ENCODE assay signal across 10 cellular contexts in the genomic region with DNA sequence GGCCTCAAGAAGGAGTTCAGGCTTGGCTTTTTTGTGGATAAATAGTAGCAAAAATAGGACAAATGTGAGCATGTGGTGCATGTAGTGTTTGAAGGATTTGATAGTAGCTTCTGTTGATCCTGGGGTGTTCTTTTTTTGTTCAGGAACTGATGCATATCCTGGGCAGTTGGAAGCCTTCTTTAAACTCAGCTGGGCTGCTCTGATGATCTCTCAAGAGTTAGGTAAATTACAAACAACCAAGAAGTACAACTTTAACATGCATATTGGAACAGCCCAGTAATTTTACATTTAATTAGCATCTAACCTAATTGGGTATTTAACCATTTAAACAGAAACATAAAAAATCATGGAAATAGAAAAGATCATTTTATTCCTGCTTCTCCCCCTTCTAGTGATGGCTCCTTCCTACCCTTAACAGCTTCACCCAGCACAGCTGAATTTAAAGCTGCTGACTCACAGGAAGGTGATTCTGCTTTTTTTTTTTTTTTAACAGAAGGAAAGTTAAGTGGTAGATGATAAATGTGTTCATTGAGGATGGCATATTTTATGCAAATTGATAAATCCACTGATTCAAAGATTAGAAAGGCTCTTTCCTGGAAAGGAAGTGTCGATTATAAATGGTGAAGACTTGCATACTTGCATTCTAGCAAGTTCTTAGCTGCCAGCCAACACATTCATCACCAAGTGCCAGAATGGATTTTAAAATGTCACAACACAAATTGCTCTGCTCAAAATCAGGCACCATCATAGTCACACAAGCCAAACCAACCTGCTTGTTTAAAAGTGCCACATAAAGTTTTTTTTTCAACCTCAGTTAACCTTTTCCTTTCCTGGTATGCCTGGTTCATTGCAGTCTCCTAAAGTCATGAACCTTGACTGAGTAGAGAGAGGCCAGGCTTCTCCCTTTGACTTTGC. TPM values are rescaled to one million over a fixed set of nuclear protein-coding genes. Genes with fewer than 3 reads are reported as not detected.
DNase-seq lines count a peak whose midpoint lies in the region; ATAC-seq and TF ChIP-seq lines count a peak whose summit lies in the region.
"Had no signal": no experiment of that assay in that cellular context is flagged by ENCODE, and none has a peak within 500 bp of the region (broad histone marks: within the 10 kb centered on the region; RNA-seq: fewer than 3 reads in every experiment).

No MANE protein-coding gene starts in this region.

- TF ChIP-seq EP300 in gastroesophageal sphincter (IDR thresholded peaks at IDR 0.05): no peak

- CTCF ChIA-PET in A673 (lab: Charles Lee): interaction anchor here (1.6 kb wide), 1 partner anchor 86 kb away, joined by 6 read pairs; a partner anchor contains a TSS

- no peak for TF ChIP-seq POLR2A in gastroesophageal sphincter (IDR thresholded peaks at IDR 0.05)

- in situ Hi-C loops in GM13977 (cut with MboI; ENCODE audit: low pct_unique_long_range_greater_than_20kb, low sequenced_read_pairs, unreplicated experiment): no loop called here

- no peaks in the 10 kb centered on the region for H3K9me3 ChIP-seq in A673 (ENCODE audit: low read depth, low read length, poor library complexity, severe bottlenecking)
- no peaks in the 10 kb centered on the region for H3K9me3 ChIP-seq in T-helper 17 cell (ENCODE audit: control insufficient read depth, low read length, poor library complexity, severe bottlenecking)
- no peaks in the 10 kb centered on the region for H3K9me3 ChIP-seq in gastroesophageal sphincter

- POLR2A ChIA-PET in A673 (lab: Charles Lee; ENCODE audit: low non-redundant PET): interaction anchor here (0.6 kb wide), 2 partner anchors 143 to 651 kb away, joined by 3 to 4 read pairs; no protein-coding TSS in a partner anchor

- H3K27ac Mint-ChIP-seq in T-helper 17 cell: peak overlapping the region; percentile 27

- H3K4me1 Mint-ChIP-seq in T-helper 17 cell: peaks cover 11% of the 10 kb centered on the region

- BruUV-seq in A673 (replicated peaks; lab: Mats Ljungman, UMichigan): TSS peak; percentile 90

- DNase-seq in A673 (ENCODE audit: low spot score) (peak; percentile 96), HCEC 1CT (peak; percentile 69), T-helper 17 cell (no peak), GM13977 (ENCODE audit: low spot score) (no peak), left colon (no peak)
- DNase-seq: amygdala had no signal

- H3K27me3 ChIP-seq in A673 (replicated peaks; ENCODE audit: insufficient read depth, low read depth, low read length, poor library complexity) (no peaks in the 10 kb centered on the region), gastroesophageal sphincter (no peaks in the 10 kb centered on the region)

- H3K36me3 Mint-ChIP-seq in T-helper 17 cell (ENCODE audit: low read depth): peaks cover 7% of the 10 kb centered on the region

- TF ChIP-seq CTCF in A673 (conservative IDR thresholded peaks at IDR 0.05; ENCODE audit: low read depth, low read length) (no peak), gastroesophageal sphincter (IDR thresholded peaks at IDR 0.05) (no peak), GM13977 (IDR thresholded peaks at IDR 0.05; ENCODE audit: extremely low read depth, insufficient read depth, missing control alignments) (no peak)

- H3K27me3 Mint-ChIP-seq in T-helper 17 cell: no peaks in the 10 kb centered on the region
- H3K27me3 Mint-ChIP-seq: IgD-negative memory B cell had no signal

- peak overlapping the region; percentile 5 for H3K4me3 ChIP-seq in A673 (ENCODE audit: low read depth, low read length, poor library complexity, severe bottlenecking)
- H3K4me3 ChIP-seq in gastroesophageal sphincter: no peak overlapping the region

- H3K27ac ChIP-seq in A673 (ENCODE audit: low read depth, low read length, poor library complexity, severe bottlenecking) (peak overlapping the region; percentile 91), gastroesophageal sphincter (peak overlapping the region in 3 of 4 donors; percentile 48 to 62 (median 56))

- intact Hi-C loops in A673 (cut with micrococcal nuclease; ENCODE audit: unreplicated experiment): loop anchor here (2.0 to 5.0 kb wide), 3 partner anchors 36 to 642 kb away; a partner anchor contains a TSS
- intact Hi-C loops in left colon (cut with DNase I, micrococcal nuclease): no loop called here

- H3K4me1 ChIP-seq in A673 (ENCODE audit: insufficient read depth, low read length, poor library complexity, severe bottlenecking): peaks cover 67% of the 10 kb centered on the region
- peaks cover 12 to 66% (median 16%) of the 10 kb centered on the region in 3 donors for H3K4me1 ChIP-seq in gastroesophageal sphincter

- no peaks in the 10 kb centered on the region for H3K36me3 ChIP-seq in A673 (ENCODE audit: insufficient read depth, low read length, poor library complexity, severe bottlenecking)
- peaks cover 0 to 12% of the 10 kb centered on the region in 2 donors for H3K36me3 ChIP-seq in gastroesophageal sphincter

- WGBS in gastroesophageal sphincter (ENCODE audit: low coverage in 1 of 2), 2 donors: 9% methylated on average over 1 of the region's 1 CpG; no CpG with 5 or more reads in 1 of the 2 donors

- ATAC-seq in T-helper 17 cell: no peak
- ATAC-seq in gastroesophageal sphincter: no peak
- ATAC-seq in left colon: no peak
- ATAC-seq in HG03159 (IDR thresholded peaks at IDR 0.05; ENCODE audit: unreplicated experiment): no peak
- no peak for ATAC-seq in HG02610 (IDR thresholded peaks at IDR 0.05; ENCODE audit: unreplicated experiment)

- no peak overlapping the region for H3K4me3 Mint-ChIP-seq in T-helper 17 cell
- H3K4me3 Mint-ChIP-seq: IgD-negative memory B cell had no signal

RNA-seq across cellular contexts. Expression of a gene that starts 20.0 kb away (rescaled TPM):
- total RNA-seq in A673 (2021) (25.0 and 26.4 TPM in 2 replicates), T-helper 17 cell (under 1 TPM in 1 of 2 donors, not detected in 1; 0.15 TPM), gastroesophageal sphincter (1 to 10 TPM; 3.3 to 6.1 (median 5.4) TPM), left colon (under 1 TPM; 0.84 to 0.98 TPM)

RNA-seq across cellular contexts. Expression of a gene that starts 23.1 kb away (rescaled TPM):
- 43.7 and 50.2 TPM in 2 replicates for total RNA-seq in A673 (2021)
- 10 to 100 TPM; 59.0 to 59.1 TPM for total RNA-seq in T-helper 17 cell
- total RNA-seq in gastroesophageal sphincter: 10 to 100 TPM; 35.4 to 44.6 (median 42.7) TPM
- 10 to 100 TPM; 51.5 to 58.2 TPM for total RNA-seq in left colon

Comparison
In these comparisons a context has a peak if more than half of its experiments do, and no peak if none do; other contexts are left out.
1. DNase-seq: peak in A673 (single experiment) and HCEC 1CT (single experiment); none in T-helper 17 cell (0 of 3), GM13977 (single experiment) and left colon (0 of 2).